In the genomic region with DNA sequence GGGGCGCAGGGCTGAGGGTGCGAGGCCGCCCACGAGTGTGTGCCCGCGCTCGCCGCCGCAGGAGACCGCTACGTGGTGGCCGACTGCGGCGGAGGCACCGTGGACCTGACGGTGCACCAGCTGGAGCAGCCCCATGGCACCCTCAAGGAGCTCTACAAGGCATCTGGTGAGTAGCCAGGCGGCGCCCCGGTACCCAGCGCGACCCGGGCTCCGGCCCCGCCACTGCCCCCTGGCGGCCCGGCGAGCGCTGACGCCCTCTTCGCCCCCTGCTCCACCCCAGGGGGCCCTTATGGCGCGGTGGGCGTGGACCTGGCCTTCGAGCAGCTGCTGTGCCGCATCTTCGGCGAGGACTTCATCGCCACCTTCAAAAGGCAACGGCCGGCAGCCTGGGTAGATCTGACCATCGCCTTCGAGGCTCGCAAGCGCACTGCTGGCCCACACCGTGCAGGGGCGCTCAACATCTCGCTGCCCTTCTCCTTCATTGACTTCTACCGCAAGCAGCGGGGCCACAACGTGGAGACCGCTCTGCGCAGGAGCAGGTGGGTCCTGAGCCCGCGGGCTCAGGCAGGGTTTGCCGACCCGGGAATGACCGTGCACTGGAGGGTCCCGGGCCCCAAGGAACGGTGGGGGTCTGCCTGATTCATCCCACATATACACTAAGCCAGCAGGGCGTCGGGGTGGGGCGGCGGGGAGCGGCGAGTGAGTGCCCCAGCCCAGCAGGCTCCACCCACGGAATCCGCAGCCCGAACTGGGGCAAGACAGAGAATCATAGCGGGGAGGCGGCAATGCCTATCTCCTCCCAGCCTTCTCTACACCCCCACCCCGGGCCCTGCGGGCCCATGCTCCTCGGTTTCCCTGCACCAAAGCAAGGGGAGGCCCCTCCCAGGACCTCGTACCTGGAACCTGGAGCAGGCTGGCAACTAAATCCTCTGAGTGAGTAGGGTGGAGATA, we compare ENCODE assay signal across 8 cellular contexts. TPM values are rescaled to one million over a fixed set of nuclear protein-coding genes. Genes with fewer than 3 reads are reported as not detected.
DNase-seq lines count a peak whose midpoint lies in the region; ATAC-seq and TF ChIP-seq lines count a peak whose summit lies in the region.

No MANE protein-coding gene starts in this region.

- H3K36me3 ChIP-seq in OCI-LY1 (ENCODE audit: insufficient read depth, low read length): no peaks in the 10 kb centered on the region; the same call in 1 of the 2 replicates
- H3K36me3 ChIP-seq in mesenchymal stem cell (ENCODE audit: control insufficient read depth in 1 of 2, insufficient read depth in 2 of 2, low read depth in 1 of 2, low read length in 2 of 2): peaks cover 19 to 27% of the 10 kb centered on the region in 2 experiments

- H3K9me3 ChIP-seq in OCI-LY1 (ENCODE audit: low read length) (no peaks in the 10 kb centered on the region), mesenchymal stem cell (ENCODE audit: control insufficient read depth, low read length) (no peaks in the 10 kb centered on the region)

- peak overlapping the region; percentile 83 for H2BK15ac ChIP-seq in mesenchymal stem cell (ENCODE audit: low read depth, poor library complexity, severe bottlenecking)

- H3K79me1 ChIP-seq in mesenchymal stem cell (replicated peaks; ENCODE audit: low read length, poor library complexity, severe bottlenecking): no peaks in the 10 kb centered on the region

- no peak overlapping the region for H3K4me3 ChIP-seq in OCI-LY1 (ENCODE audit: low read depth, low read length, poor library complexity, severe bottlenecking)
- no peak overlapping the region for H3K4me3 ChIP-seq in choroid plexus epithelial cell (ENCODE audit: low read depth, low read length)
- peak overlapping the region in 1 of 2 experiments; percentile 9 for H3K4me3 ChIP-seq in mesenchymal stem cell (ENCODE audit: insufficient read depth in 1 of 2, low read depth in 1 of 2, low read length in 2 of 2)

- H3K23ac ChIP-seq in mesenchymal stem cell (ENCODE audit: low read length in 2 of 2): no peak overlapping the region

- no peaks in the 10 kb centered on the region for H3F3A ChIP-seq in OCI-LY1 (ENCODE audit: insufficient read depth, low read length)

- no peak overlapping the region for H2BK5ac ChIP-seq in mesenchymal stem cell (ENCODE audit: low read depth, low read length, poor library complexity, severe bottlenecking)

- no peaks in the 10 kb centered on the region for H3K9me2 ChIP-seq in OCI-LY1 (ENCODE audit: low read depth, low read length)

- H3K14ac ChIP-seq in mesenchymal stem cell (ENCODE audit: low read length in 2 of 2): no peak overlapping the region

- WGBS in mesenchymal stem cell: 21% methylated on average over 69 of the region's 74 CpGs

- TF ChIP-seq CTCF in OCI-LY1 (IDR thresholded peaks at IDR 0.05; ENCODE audit: low read length) (peak; percentile 61), choroid plexus epithelial cell (conservative IDR thresholded peaks at IDR 0.05; ENCODE audit: low read depth, low read length) (peak; percentile 34)

- H3K4ac ChIP-seq in mesenchymal stem cell (ENCODE audit: low read depth in 1 of 2, low read length in 2 of 2): peak overlapping the region in 1 of 2 experiments; percentile 58

- H3K27me3 ChIP-seq in OCI-LY1 (ENCODE audit: insufficient read depth, low read length): 0 out of 2 replicates have a peak, but pooled peaks cover 4% of the 10 kb centered on the region
- peaks cover 0 to 58% of the 10 kb centered on the region in 2 experiments for H3K27me3 ChIP-seq in mesenchymal stem cell (ENCODE audit: control insufficient read depth in 1 of 2, insufficient read depth in 1 of 2, low read length in 2 of 2)

- H3K18ac ChIP-seq in mesenchymal stem cell (ENCODE audit: low read depth in 1 of 2, low read length in 2 of 2): peak overlapping the region in 1 of 2 experiments; percentile 56

- H3K79me2 ChIP-seq in OCI-LY1 (ENCODE audit: insufficient read depth, low read length): no peaks in the 10 kb centered on the region

- no peaks in the 10 kb centered on the region for H3K4me1 ChIP-seq in OCI-LY1 (ENCODE audit: insufficient read depth, low read length, severe bottlenecking)
- peaks cover 22% of the 10 kb centered on the region for H3K4me1 ChIP-seq in mesenchymal stem cell (ENCODE audit: control insufficient read depth, insufficient read depth, low read depth, low read length)

- H4K8ac ChIP-seq in mesenchymal stem cell (ENCODE audit: low read length): peak overlapping the region; percentile 71

- no peak overlapping the region for H3K27ac ChIP-seq in OCI-LY1 (ENCODE audit: low read depth, low read length, poor library complexity, severe bottlenecking)
- no peak overlapping the region for H3K27ac ChIP-seq in mesenchymal stem cell (ENCODE audit: low read length, poor library complexity, severe bottlenecking)

- H3K4me2 ChIP-seq in OCI-LY1 (ENCODE audit: low read length) (no peak overlapping the region), mesenchymal stem cell (ENCODE audit: low read length, poor library complexity, severe bottlenecking) (peak overlapping the region; percentile 9)

- no peak overlapping the region for H2BK120ac ChIP-seq in mesenchymal stem cell (ENCODE audit: low read depth, low read length)

- peak; percentile 73 for DNase-seq in activated effector memory CD4-positive, alpha-beta T cell treated with anti-CD3 and anti-CD28 coated beads, Interleukin-2, amount 50 U/mL, for 16 hours
- no peak for DNase-seq in activated effector memory CD4-positive, alpha-beta T cell treated with Interleukin-2 at 50 U/mL for 16 hours
- DNase-seq in choroid plexus epithelial cell (ENCODE audit: low read depth) (no peak), mesenchymal stem cell (peak; percentile 41), hippocampal formation (lab: John Stamatoyannopoulos, UW) (no peak)

- ATAC-seq in HG02798 (IDR thresholded peaks at IDR 0.05; ENCODE audit: poor library complexity, unreplicated experiment) (no peak), GM21619 (IDR thresholded peaks at IDR 0.05; ENCODE audit: unreplicated experiment) (no peak)

- H3K9ac ChIP-seq in OCI-LY1 (ENCODE audit: low read length) (no peak overlapping the region), mesenchymal stem cell (ENCODE audit: low read length) (no peak overlapping the region)

- peak overlapping the region in 1 of 2 experiments; percentile 21 for H2BK12ac ChIP-seq in mesenchymal stem cell (ENCODE audit: low read length in 2 of 2)

- H4K91ac ChIP-seq in mesenchymal stem cell (ENCODE audit: low read length): peak overlapping the region; percentile 77

- H2AFZ ChIP-seq in OCI-LY1 (ENCODE audit: low read length): no peak overlapping the region
- peak overlapping the region; percentile 29 for H2AFZ ChIP-seq in mesenchymal stem cell (ENCODE audit: low read depth, low read length)

- no peak overlapping the region for H2AK5ac ChIP-seq in mesenchymal stem cell (ENCODE audit: low read length, severe bottlenecking)

- no peaks in the 10 kb centered on the region for H4K20me1 ChIP-seq in OCI-LY1 (ENCODE audit: insufficient read depth, low read length)

RNA-seq across cellular contexts. Expression of a gene that starts 17.5 kb away (rescaled TPM):
- polyA plus RNA-seq in mesenchymal stem cell (2013, experiment 1 of 2): 0.03 TPM
- 0.04 TPM for polyA plus RNA-seq in mesenchymal stem cell (2013, experiment 2 of 2)

RNA-seq across cellular contexts. Expression of a gene that starts 17.6 kb away (rescaled TPM):
- 39.5 TPM for polyA plus RNA-seq in mesenchymal stem cell (2013, experiment 1 of 2)
- 36.9 TPM for polyA plus RNA-seq in mesenchymal stem cell (2013, experiment 2 of 2)

RNA-seq across cellular contexts. Expression of a gene that starts 31.3 kb away (rescaled TPM):
- polyA plus RNA-seq in mesenchymal stem cell (2013, experiment 1 of 2): 0.07 TPM
- polyA plus RNA-seq in mesenchymal stem cell (2013, experiment 2 of 2): 0.07 TPM

RNA-seq across cellular contexts. Expression of a gene that starts 36.6 kb away (rescaled TPM):
- 38.0 TPM for polyA plus RNA-seq in mesenchymal stem cell (2013, experiment 1 of 2)
- polyA plus RNA-seq in mesenchymal stem cell (2013, experiment 2 of 2): 38.0 TPM

RNA-seq across cellular contexts. Expression of a gene that starts 37.6 kb away (rescaled TPM):
- polyA plus RNA-seq in mesenchymal stem cell (2013, experiment 1 of 2): not detected
- polyA plus RNA-seq in mesenchymal stem cell (2013, experiment 2 of 2): not detected

Comparison
In these comparisons a context has a peak if more than half of its experiments do, and no peak if none do; other contexts are left out.
1. DNase-seq: peak in activated effector memory CD4-positive, alpha-beta T cell treated with anti-CD3 and anti-CD28 coated beads, Interleukin-2, amount 50 U/mL, for 16 hours (single experiment) and mesenchymal stem cell (single experiment); none in activated effector memory CD4-positive, alpha-beta T cell treated with Interleukin-2 at 50 U/mL for 16 hours (single experiment), choroid plexus epithelial cell (single experiment) and hippocampal formation (0 of 2).